15 cellular contexts compared by ENCODE assay signal in the genomic region with DNA sequence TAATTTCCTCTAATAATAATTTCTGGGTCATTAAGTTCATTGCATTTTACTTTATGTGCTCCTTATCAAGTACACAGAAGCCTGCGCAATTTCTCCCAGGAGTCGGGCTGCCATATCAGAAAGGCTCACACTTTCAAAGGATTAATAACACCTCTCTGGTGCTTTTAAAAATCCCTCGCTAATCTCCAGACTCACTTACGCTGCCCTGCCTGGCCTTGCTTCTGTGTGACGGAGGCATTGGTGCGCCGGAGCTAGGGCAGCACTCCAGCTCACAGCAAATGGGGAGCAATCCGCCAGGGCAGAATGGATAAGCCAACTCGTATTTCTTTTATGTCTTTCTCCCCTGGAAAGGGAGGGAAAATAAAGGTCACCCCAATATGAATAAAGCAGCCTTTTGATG.
"Had no signal": no experiment of that assay in that cellular context is flagged by ENCODE, and none has a peak within 500 bp of the region (broad histone marks: within the 10 kb centered on the region; RNA-seq: fewer than 3 reads in every experiment).

No MANE protein-coding gene starts in this region.

- DNase-seq: activated CD4-positive, alpha-beta T cell treated with anti-CD3 and anti-CD28 coated beads, Interleukin-2, amount 50 U/mL, for 4 hours; activated effector memory CD4-positive, alpha-beta T cell treated with anti-CD3 and anti-CD28 coated beads, Interleukin-2, amount 50 U/mL, for 16 hours; activated naive CD4-positive, alpha-beta T cell treated with anti-CD3 and anti-CD28 coated beads, Interleukin-2, amount 50 U/mL, for 16 hours; activated T-cell treated with anti-CD3 and anti-CD28 coated beads, Interleukin-2, amount 50 U/mL, for 72 hours; cerebellar nuclear complex; cortex of kidney; mammary epithelial cell; midbrain; spleen; stimulated activated naive B cell treated with anti-CD40 and anti-IgM and Interleukin-4, amounts not matched to agents 10 μg/mL and 1 μg/mL and 100 μg/mL, for 72 hours had no signal

- H3K27me3 ChIP-seq: ascending aorta, breast epithelium, gastroesophageal sphincter, spleen had no signal

- H3K27ac ChIP-seq: ascending aorta, breast epithelium, gastroesophageal sphincter, spleen had no signal

- ATAC-seq: activated T-cell treated with anti-CD3 and anti-CD28 coated beads, Interleukin-2, amount 50 U/mL, for 72 hours; gastroesophageal sphincter; left lobe of liver; sciatic nerve; stimulated activated naive B cell treated with anti-CD40 and anti-IgM and Interleukin-4, amounts not matched to agents 10 μg/mL and 1 μg/mL and 100 μg/mL, for 72 hours had no signal

- H3K36me3 ChIP-seq: ascending aorta, breast epithelium, gastroesophageal sphincter, spleen had no signal

- H3K9me3 ChIP-seq: ascending aorta, breast epithelium, gastroesophageal sphincter had no signal

- H3K4me3 ChIP-seq: ascending aorta, breast epithelium, gastroesophageal sphincter, spleen had no signal

- H3K4me1 ChIP-seq: ascending aorta, breast epithelium, gastroesophageal sphincter, spleen had no signal
